11 cellular contexts compared by ENCODE assay signal in the genomic region with DNA sequence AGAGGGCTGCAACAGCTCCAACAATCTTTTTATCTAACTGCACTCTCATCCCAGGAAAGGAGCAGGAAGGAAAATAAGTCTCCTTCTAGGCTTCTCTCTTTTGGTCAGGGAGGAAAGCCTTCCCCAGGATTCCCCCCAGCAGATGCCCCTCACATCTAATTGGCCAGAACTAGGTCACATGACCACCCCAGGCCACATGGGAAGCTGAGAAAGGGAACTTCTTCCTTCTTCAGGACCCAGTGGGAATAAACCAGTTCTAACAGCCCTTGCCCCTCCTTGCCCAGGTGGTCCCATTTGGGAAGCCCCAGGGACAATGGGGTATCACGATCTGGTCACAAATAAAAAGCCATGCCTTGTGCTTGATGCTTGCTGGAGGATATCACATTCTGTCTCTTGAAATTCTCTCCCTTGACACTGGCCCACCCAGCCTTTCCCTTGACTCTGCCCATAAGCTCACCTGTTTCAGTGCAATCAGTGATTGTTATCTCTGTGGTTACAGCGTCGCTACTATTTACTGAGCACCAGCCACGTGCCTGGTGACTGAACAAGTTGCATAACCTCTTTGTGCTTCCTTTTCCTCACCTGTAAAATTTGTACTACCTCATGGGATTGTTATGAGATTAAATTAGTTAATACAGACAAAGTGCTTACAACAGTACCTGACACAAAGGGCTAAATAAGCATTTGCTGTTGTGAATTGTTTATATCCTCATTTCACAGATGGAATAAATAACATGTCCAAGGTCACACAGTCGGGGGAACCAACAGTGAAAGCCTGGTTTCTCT. TPM values are rescaled to one million over a fixed set of nuclear protein-coding genes. Genes with fewer than 3 reads are reported as not detected.
A peak's percentile ranks its signal among the peaks of the same experiment; 100 is the strongest.
DNase-seq lines count a peak whose midpoint lies in the region; ATAC-seq, FAIRE-seq and TF ChIP-seq lines count a peak whose summit lies in the region.
"Had no signal": no experiment of that assay in that cellular context is flagged by ENCODE, and none has a peak within 500 bp of the region (broad histone marks: within the 10 kb centered on the region; RNA-seq: fewer than 3 reads in every experiment).

No MANE protein-coding gene starts in this region.

- no peaks in the 10 kb centered on the region for H3K79me1 ChIP-seq in neuronal stem cell (ENCODE audit: low read depth, low read length)

- no peak for FAIRE-seq in A549 (lab: Jason Lieb, UNC)
- FAIRE-seq in keratinocyte (lab: Jason Lieb, UNC) = peak; percentile 48

- H4K20me1 ChIP-seq in keratinocyte (ENCODE audit: control insufficient read depth, extremely low read depth, insufficient read depth, low read length) = no peaks in the 10 kb centered on the region

- peaks cover 20% of the 10 kb centered on the region for H3K4me1 ChIP-seq in A549
- H3K4me1 ChIP-seq in keratinocyte (ENCODE audit: control insufficient read depth, extremely low read depth, insufficient read depth, low read length) = peaks cover 10% of the 10 kb centered on the region
- H3K4me1 ChIP-seq in BE2C = peaks cover 9% of the 10 kb centered on the region; the same call in 1 of the 2 replicates
- H3K4me1 ChIP-seq in neuronal stem cell (ENCODE audit: control insufficient read depth in 2 of 2, insufficient read depth in 1 of 2, low read depth in 1 of 2, low read length in 2 of 2) = no peaks in the 10 kb centered on the region

- no peak overlapping the region for H3K4me3 ChIP-seq in A549
- no peak overlapping the region for H3K4me3 ChIP-seq in keratinocyte (ENCODE audit: control insufficient read depth in 2 of 3, extremely low read depth in 1 of 3, insufficient read depth in 2 of 3, low read depth in 1 of 3, low read length in 3 of 3)
- H3K4me3 ChIP-seq in BE2C (ENCODE audit: low read depth, low read length) = no peak overlapping the region
- no peak overlapping the region for H3K4me3 ChIP-seq in neuronal stem cell (ENCODE audit: low read length in 2 of 2)

- POLR2A ChIA-PET in A549 (lab: Yijun Ruan, JAX) = no interaction called here

- dilution Hi-C loops in keratinocyte (cut with MboI; ENCODE audit: extremely low pct_ligation_motif_present, low sequenced_read_pairs) = no loop called here

- TF ChIP-seq POLR2A in A549 (IDR thresholded peaks at IDR 0.05; ENCODE audit: low read length) = no peak

- H3K18ac ChIP-seq in neuronal stem cell (ENCODE audit: low read length) = no peak overlapping the region

- no peak overlapping the region for H2BK5ac ChIP-seq in neuronal stem cell (ENCODE audit: low read length)

- H3K4ac ChIP-seq in neuronal stem cell (ENCODE audit: low read length) = no peak overlapping the region

- H4K91ac ChIP-seq in neuronal stem cell (ENCODE audit: low read depth, low read length, poor library complexity) = no peak overlapping the region

- no peak overlapping the region for H2AFZ ChIP-seq in keratinocyte (ENCODE audit: control insufficient read depth, low read length)
- no peak overlapping the region for H2AFZ ChIP-seq in neuronal stem cell (ENCODE audit: low read length)

- H2BK15ac ChIP-seq in neuronal stem cell (ENCODE audit: low read length) = no peak overlapping the region

- H3K14ac ChIP-seq in neuronal stem cell (ENCODE audit: low read length) = no peak overlapping the region

- TF ChIP-seq EP300 in A549 (IDR thresholded peaks at IDR 0.05) = no peak

- H3K9me1 ChIP-seq in keratinocyte (ENCODE audit: control insufficient read depth, extremely low read depth, insufficient read depth, low read length) = no peaks in the 10 kb centered on the region

- no peak for TF ChIP-seq CTCF in A549 (IDR thresholded peaks at IDR 0.05)
- TF ChIP-seq CTCF in keratinocyte (optimal IDR thresholded peaks at IDR 0.05 in 1 of 3, IDR thresholded peaks at IDR 0.05 in 1 of 3, conservative IDR thresholded peaks at IDR 0.05 in 1 of 3; ENCODE audit: extremely low read depth in 1 of 3, insufficient read depth in 2 of 3, low read length in 3 of 3) = no peak
- TF ChIP-seq CTCF in BE2C (IDR thresholded peaks at IDR 0.05; ENCODE audit: low read depth, low read length) = no peak

- H3K27ac ChIP-seq in A549 = peak overlapping the region; percentile 45 to 50
- no peak overlapping the region for H3K27ac ChIP-seq in keratinocyte (ENCODE audit: control insufficient read depth, insufficient read depth, low read length)
- H3K27ac ChIP-seq in neuronal stem cell (replicated peaks; ENCODE audit: low read length) = no peak overlapping the region

- H2AK5ac ChIP-seq in neuronal stem cell (ENCODE audit: low read depth, low read length) = no peak overlapping the region

- CTCF ChIA-PET in A549 (lab: Yijun Ruan, JAX) = interaction anchor here (0.8 to 4.9 kb wide), 13 partner anchors 10 to 215 kb away, joined by 3 to 90 read pairs (median 7); a partner anchor contains a TSS

- H3K23ac ChIP-seq in neuronal stem cell (ENCODE audit: low read depth, low read length, poor library complexity) = no peak overlapping the region

- H3K4me2 ChIP-seq in A549 = peak overlapping the region; percentile 20; the same call in 2 of the 3 replicates
- H3K4me2 ChIP-seq in keratinocyte (ENCODE audit: control insufficient read depth, extremely low read depth, insufficient read depth, low read depth, low read length) = no peak overlapping the region
- H3K4me2 ChIP-seq in neuronal stem cell (ENCODE audit: insufficient read depth, low read length, poor library complexity, severe bottlenecking) = no peak overlapping the region

- DNase-seq in A549 (ENCODE audit: low read depth in 1 of 2, low spot score in 1 of 2) (no peak), ELF-1 (ENCODE audit: low read depth, low spot score) (peak; percentile 31), T-helper 22 cell (ENCODE audit: low read depth) (peak; percentile 54), keratinocyte (ENCODE audit: low read depth, low spot score) (no peak), UCSD-AML1 (lab: John Stamatoyannopoulos, UW; ENCODE audit: unreplicated experiment) (no peak), BE2C (no peak), neuronal stem cell (ENCODE audit: low spot score) (no peak)
- DNase-seq: NCI-H2081, occipital lobe, T1000 had no signal

- H2BK120ac ChIP-seq in neuronal stem cell (ENCODE audit: low read depth, low read length) = no peak overlapping the region

- H3K9ac ChIP-seq in keratinocyte (ENCODE audit: control insufficient read depth, extremely low read depth, insufficient read depth, low read length) (no peak overlapping the region), neuronal stem cell (ENCODE audit: low read depth, low read length, poor library complexity) (no peak overlapping the region)

- 68% methylated on average over 5 of the region's 5 CpGs for WGBS in A549 (ENCODE audit: missing lambda C conversion rate)
- WGBS in neuronal stem cell (ENCODE audit: extremely low coverage in 2 of 2, insufficient read length in 2 of 2, insufficient replicate concordance in 1 of 2), 2 donors = no CpG with 5 or more reads among the region's 5 CpGs

- no peaks in the 10 kb centered on the region for H3K79me2 ChIP-seq in keratinocyte (ENCODE audit: control insufficient read depth, insufficient read depth, low read length)

- H3K36me3 ChIP-seq in keratinocyte (ENCODE audit: control insufficient read depth in 2 of 2, extremely low read depth in 1 of 2, insufficient read depth in 2 of 2, low read length in 2 of 2) = no peaks in the 10 kb centered on the region
- H3K36me3 ChIP-seq in BE2C = no peaks in the 10 kb centered on the region
- H3K36me3 ChIP-seq in neuronal stem cell (replicated peaks in 1 of 2; ENCODE audit: control insufficient read depth in 2 of 2, insufficient read depth in 2 of 2, low read length in 2 of 2) = no peaks in the 10 kb centered on the region

- ATAC-seq in A549 (no peak), GM21576 (IDR thresholded peaks at IDR 0.05; ENCODE audit: unreplicated experiment) (no peak)

- H2BK12ac ChIP-seq in neuronal stem cell (ENCODE audit: low read length) = no peak overlapping the region

- TF ChIP-seq RAD21 in A549 (conservative IDR thresholded peaks at IDR 0.05 in 1 of 2, IDR thresholded peaks at IDR 0.05 in 1 of 2) = no peak

- no peaks in the 10 kb centered on the region for H3K9me3 ChIP-seq in A549
- no peaks in the 10 kb centered on the region for H3K9me3 ChIP-seq in keratinocyte (ENCODE audit: control insufficient read depth, low read depth, low read length)
- no peaks in the 10 kb centered on the region for H3K9me3 ChIP-seq in BE2C
- H3K9me3 ChIP-seq in neuronal stem cell (replicated peaks in 1 of 2; ENCODE audit: control insufficient read depth in 2 of 2, insufficient read depth in 1 of 2, low read depth in 1 of 2, low read length in 2 of 2) = no peaks in the 10 kb centered on the region

- no peak overlapping the region for H4K8ac ChIP-seq in neuronal stem cell (ENCODE audit: low read depth, low read length)

- no peaks in the 10 kb centered on the region for H3K27me3 ChIP-seq in keratinocyte (ENCODE audit: control insufficient read depth, extremely low read depth, insufficient read depth, low read length)
- H3K27me3 ChIP-seq in BE2C = no peaks in the 10 kb centered on the region
- peaks cover 0 to 5% (median 0%) of the 10 kb centered on the region in 3 experiments for H3K27me3 ChIP-seq in neuronal stem cell (ENCODE audit: control insufficient read depth in 3 of 3, insufficient read depth in 3 of 3, low read depth in 1 of 3, low read length in 3 of 3)

RNA-seq across cellular contexts. Expression of a gene that starts 9.0 kb away (rescaled TPM):
- 0.16 and 0.24 TPM in 2 replicates for polyA plus RNA-seq in A549 (2011; rRNA removed)
- polyA plus RNA-seq in A549 (2012; cell fraction: cytosol; rRNA removed) = 0.17 and 0.21 TPM in 2 replicates
- polyA plus RNA-seq in A549 (2012; cell fraction: nucleus; rRNA removed) = 0.06 and 0.16 TPM in 2 replicates
- 0.09 to 0.21 TPM (median 0.15 TPM) in 3 replicates for polyA plus RNA-seq in A549 (2017; fragmentation: RNase III; extraction: RNeasy Plus Mini Kit Qiagen cat#74134 plus additional on column Dnase treatment)
- 0.12 and 0.19 TPM in 2 replicates for polyA minus RNA-seq in A549 (2011; rRNA and poly(A)+ RNA removed)
- 0.05 to 0.11 TPM (median 0.07 TPM) in 3 replicates for polyA plus RNA-seq in keratinocyte
- not detected for polyA plus RNA-seq in keratinocyte (2011; ENCODE audit: low read depth)
- polyA plus RNA-seq in keratinocyte (2011; cell fraction: cytosol; rRNA removed) = 0.06 TPM in 1 of 2 replicates, not detected in the other
- polyA plus RNA-seq in keratinocyte (2011; cell fraction: nucleus; rRNA removed) = not detected in 2 replicates
- polyA plus RNA-seq in keratinocyte (2012; ENCODE audit: low replicate concordance) = 0.16 and 0.65 TPM in 2 replicates
- not detected in 3 replicates for polyA minus RNA-seq in keratinocyte
- polyA minus RNA-seq in keratinocyte (2011; cell fraction: cytosol; rRNA and poly(A)+ RNA removed) = not detected
- not detected in 2 replicates for polyA minus RNA-seq in keratinocyte (2011; cell fraction: nucleus; rRNA and poly(A)+ RNA removed)
- 0.56 TPM for polyA plus RNA-seq in BE2C (2012; ENCODE audit: insufficient read depth, insufficient read length, low read depth)
- polyA plus RNA-seq in neuronal stem cell (2013, experiment 1 of 2) = not detected
- polyA plus RNA-seq in neuronal stem cell (2013, experiment 2 of 2) = not detected

RNA-seq across cellular contexts. Expression of a gene that starts 25.6 kb away (rescaled TPM):
- polyA plus RNA-seq in A549 (2011; rRNA removed) (89.0 and 89.6 TPM in 2 replicates), A549 (2017; fragmentation: RNase III; extraction: RNeasy Plus Mini Kit Qiagen cat#74134 plus additional on column Dnase treatment) (49.3 to 60.2 TPM (median 54.4 TPM) in 3 replicates), keratinocyte (2.1 to 3.5 TPM (median 2.2 TPM) in 3 replicates)
- 159 and 209 TPM in 2 replicates for polyA plus RNA-seq in A549 (2012; cell fraction: cytosol; rRNA removed)
- polyA plus RNA-seq in A549 (2012; cell fraction: nucleus; rRNA removed) = 211 and 234 TPM in 2 replicates
- 132 and 156 TPM in 2 replicates for polyA minus RNA-seq in A549 (2011; rRNA and poly(A)+ RNA removed)
- 0.59 TPM for polyA plus RNA-seq in keratinocyte (2011; ENCODE audit: low read depth)
- polyA plus RNA-seq in keratinocyte (2011; cell fraction: cytosol; rRNA removed) = 1.3 and 1.8 TPM in 2 replicates
- polyA plus RNA-seq in keratinocyte (2011; cell fraction: nucleus; rRNA removed) = 1.4 TPM in 2 replicates
- polyA plus RNA-seq in keratinocyte (2012; ENCODE audit: low replicate concordance) = 1.6 and 3.0 TPM in 2 replicates
- polyA minus RNA-seq in keratinocyte = 3.8 to 8.8 TPM (median 4.6 TPM) in 3 replicates
- polyA minus RNA-seq in keratinocyte (2011; cell fraction: cytosol; rRNA and poly(A)+ RNA removed) = 4.2 TPM
- polyA minus RNA-seq in keratinocyte (2011; cell fraction: nucleus; rRNA and poly(A)+ RNA removed) = 1.4 TPM in 2 replicates
- polyA plus RNA-seq in BE2C (2012; ENCODE audit: insufficient read depth, insufficient read length, low read depth) = 69.9 TPM
- polyA plus RNA-seq in neuronal stem cell (2013, experiment 1 of 2) = 10.5 TPM
- 10.6 TPM for polyA plus RNA-seq in neuronal stem cell (2013, experiment 2 of 2)

Comparison
In these comparisons a context has a peak if more than half of its experiments do, and no peak if none do; other contexts are left out.
1. DNase-seq: peak in ELF-1 (single experiment) and T-helper 22 cell (single experiment); none in A549 (0 of 2), keratinocyte (single experiment), UCSD-AML1 (single experiment), BE2C (single experiment) and neuronal stem cell (single experiment).
2. H3K27ac ChIP-seq: peak in A549 (2 of 2); none in keratinocyte (single experiment) and neuronal stem cell (single experiment).
3. RNA of a gene that starts 25.6 kb away (polyA plus RNA-seq): 49.3 to 234 TPM in A549; 0.59 to 3.5 TPM in keratinocyte; every median in the first group is over 10 times any median in the second.